In the genomic region with DNA sequence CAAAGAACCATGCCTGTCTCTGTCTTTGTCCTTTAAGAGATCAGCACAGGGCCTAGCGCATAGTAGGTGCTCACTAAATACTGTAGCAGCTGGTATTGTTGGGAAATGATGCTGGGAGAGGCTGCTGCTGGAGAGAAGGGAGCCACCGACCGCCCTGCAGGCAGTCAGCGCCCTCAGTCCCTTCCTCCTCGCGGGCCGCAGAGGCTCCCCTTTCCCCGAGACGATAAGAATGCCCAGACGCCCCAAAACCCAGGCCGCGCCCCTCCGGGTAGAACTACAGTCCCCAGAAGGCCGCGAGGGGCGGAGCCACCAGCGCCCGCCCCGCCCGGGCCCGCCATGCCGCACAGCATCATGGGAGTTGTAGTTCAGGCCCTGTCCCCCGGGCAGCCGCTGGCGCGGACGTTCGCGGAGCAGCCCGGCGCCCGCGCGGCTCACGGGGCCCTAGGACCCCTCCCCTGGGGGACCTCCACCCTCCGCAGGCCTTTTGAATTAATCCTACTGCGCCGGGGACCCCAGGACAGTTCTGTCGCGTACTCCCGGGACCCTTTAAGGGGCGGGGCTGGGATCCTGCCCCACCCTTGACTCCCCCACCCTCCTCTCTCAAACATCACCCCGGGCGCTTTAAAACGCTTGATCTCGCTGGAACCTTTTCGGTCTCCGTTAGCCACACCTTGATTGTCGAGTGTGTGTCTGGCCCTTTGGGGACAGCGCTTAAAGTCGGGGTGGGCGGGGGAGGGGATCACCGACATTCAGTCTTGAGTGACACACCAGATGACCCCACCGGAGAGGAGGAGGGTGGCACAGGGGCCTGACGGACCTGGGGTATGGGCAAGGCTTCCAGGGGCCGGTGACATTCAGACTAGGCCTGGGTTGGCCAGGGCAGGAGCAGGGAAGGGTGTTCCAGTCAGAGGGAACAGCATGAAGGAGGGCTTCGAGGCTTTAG, we compare ENCODE assay signal across 8 cellular contexts. TPM values are rescaled to one million over a fixed set of nuclear protein-coding genes. Genes with fewer than 3 reads are reported as not detected.
A peak's percentile ranks its signal among the peaks of the same experiment; 100 is the strongest.
DNase-seq lines count a peak whose midpoint lies in the region; ATAC-seq, FAIRE-seq and TF ChIP-seq lines count a peak whose summit lies in the region.

No MANE protein-coding gene starts in this region.

- FAIRE-seq in RCC 7860 (lab: Jason Lieb, UNC): no peak

- CTCF ChIA-PET in naive thymus-derived CD4-positive, alpha-beta T cell (lab: Charles Lee): interaction anchor here (0.5 to 0.6 kb wide), 2 partner anchors 15 to 358 kb away, joined by 3 read pairs; no protein-coding TSS in a partner anchor

- H3K27ac Mint-ChIP-seq in naive thymus-derived CD4-positive, alpha-beta T cell: peak overlapping the region in 8 of 9 donors; percentile 64 to 91 (median 84)

- H3K27me3 ChIP-seq in fibroblast of lung (ENCODE audit: control insufficient read depth, insufficient read depth, low read length): no peaks in the 10 kb centered on the region
- no peaks in the 10 kb centered on the region for H3K27me3 ChIP-seq in naive thymus-derived CD4-positive, alpha-beta T cell (ENCODE audit: control insufficient read depth in 2 of 2, insufficient read depth in 2 of 2, low read length in 2 of 2)

- no peaks in the 10 kb centered on the region for H3K9me3 ChIP-seq in fibroblast of lung (ENCODE audit: control insufficient read depth, insufficient read depth, low read depth, low read length)
- no peaks in the 10 kb centered on the region for H3K9me3 ChIP-seq in naive thymus-derived CD4-positive, alpha-beta T cell (ENCODE audit: control insufficient read depth in 2 of 3, low read length in 3 of 3)

- no peaks in the 10 kb centered on the region for H3K36me3 ChIP-seq in fibroblast of lung (ENCODE audit: control insufficient read depth, insufficient read depth, low read length)
- H3K36me3 ChIP-seq in naive thymus-derived CD4-positive, alpha-beta T cell (ENCODE audit: control insufficient read depth in 2 of 3, insufficient read depth in 3 of 3, low read length in 3 of 3): no peaks in the 10 kb centered on the region

- peak; percentile 89 for ATAC-seq in GM19035 (IDR thresholded peaks at IDR 0.05; ENCODE audit: unreplicated experiment)
- ATAC-seq in HG03520 (IDR thresholded peaks at IDR 0.05; ENCODE audit: unreplicated experiment): peak; percentile 69
- peak; percentile 99 for ATAC-seq in naive thymus-derived CD4-positive, alpha-beta T cell

- intact Hi-C loops in naive thymus-derived CD4-positive, alpha-beta T cell (cut with micrococcal nuclease): loop anchor here (1.0 to 10.0 kb wide), 7 partner anchors 25 to 122 kb away; a partner anchor contains a TSS

- peaks cover 0 to 11% (median 0%) of the 10 kb centered on the region in 5 donors for H3K27me3 Mint-ChIP-seq in naive thymus-derived CD4-positive, alpha-beta T cell

- H3K4me1 ChIP-seq in fibroblast of lung (ENCODE audit: control insufficient read depth, extremely low read depth, insufficient read depth, low read length): peaks cover 7% of the 10 kb centered on the region
- peaks cover 21 to 23% of the 10 kb centered on the region in 2 donors for H3K4me1 ChIP-seq in naive thymus-derived CD4-positive, alpha-beta T cell (ENCODE audit: control insufficient read depth in 2 of 2, insufficient read depth in 2 of 2, low read length in 2 of 2)

- no peaks in the 10 kb centered on the region for H3K79me2 ChIP-seq in fibroblast of lung (ENCODE audit: control insufficient read depth, insufficient read depth, low read length)

- H3K27ac ChIP-seq in fibroblast of lung (ENCODE audit: insufficient read depth, low read length): peak overlapping the region; percentile 85
- peak overlapping the region; percentile 83 for H3K27ac ChIP-seq in naive thymus-derived CD4-positive, alpha-beta T cell (ENCODE audit: low read depth, low read length)

- POLR2A ChIA-PET in naive thymus-derived CD4-positive, alpha-beta T cell (lab: Charles Lee): interaction anchor here (7.4 kb wide), 1 partner anchor 33 kb away, joined by 58 read pairs; no protein-coding TSS in a partner anchor

- H3K4me2 ChIP-seq in fibroblast of lung (ENCODE audit: extremely low read depth, insufficient read depth, low read length): peak overlapping the region; percentile 62

- TF ChIP-seq CTCF in AG09319 (IDR thresholded peaks at IDR 0.05; ENCODE audit: low read depth, low read length) (no peak), fibroblast of lung (conservative IDR thresholded peaks at IDR 0.05 in 1 of 2, IDR thresholded peaks at IDR 0.05 in 1 of 2; ENCODE audit: low read depth in 1 of 2, low read length in 2 of 2) (no peak)

- H3K9ac ChIP-seq in fibroblast of lung (ENCODE audit: insufficient read depth, low read length): peak overlapping the region; percentile 88

- H3K4me3 Mint-ChIP-seq in naive thymus-derived CD4-positive, alpha-beta T cell: peak overlapping the region; percentile 64 to 82 (median 74)

- H3K4me1 Mint-ChIP-seq in naive thymus-derived CD4-positive, alpha-beta T cell: peaks cover 13 to 26% (median 20%) of the 10 kb centered on the region in 7 donors

- H3K4me3 ChIP-seq in fibroblast of lung (replicated peaks in 1 of 4; ENCODE audit: control extremely low read depth in 1 of 4, insufficient read depth in 1 of 4, low read depth in 3 of 4, low read length in 4 of 4): peak overlapping the region; percentile 48 to 76 (median 60)
- peak overlapping the region; percentile 77 for H3K4me3 ChIP-seq in naive thymus-derived CD4-positive, alpha-beta T cell (ENCODE audit: low read length)

- H2AFZ ChIP-seq in fibroblast of lung (ENCODE audit: low read length): peak overlapping the region; percentile 64

- peaks cover 0 to 2% (median 0%) of the 10 kb centered on the region in 11 donors for H3K9me3 Mint-ChIP-seq in naive thymus-derived CD4-positive, alpha-beta T cell

- H3K36me3 Mint-ChIP-seq in naive thymus-derived CD4-positive, alpha-beta T cell: peaks cover 0 to 5% (median 0%) of the 10 kb centered on the region in 5 donors

- no peaks in the 10 kb centered on the region for H4K20me1 ChIP-seq in fibroblast of lung (ENCODE audit: control insufficient read depth, extremely low read depth, insufficient read depth, low read length)

- DNase-seq in AG09319 (ENCODE audit: extremely low read depth, low read depth) (peak; percentile 25), RCC 7860 (ENCODE audit: low spot score) (peak; percentile 31), activated T-helper 1 cell treated with Interleukin-2 at 50 U/mL for 16 hours (ENCODE audit: low read depth) (peak; percentile 85), fibroblast of lung (ENCODE audit: low read depth in 2 of 2) (peak; percentile 65 to 74)
- peak; percentile 84 to 96 (median 92) for DNase-seq in naive thymus-derived CD4-positive, alpha-beta T cell
- peak; percentile 81 for DNase-seq in stimulated activated CD8-positive, alpha-beta memory T cell treated with anti-CD3 and anti-CD28 coated beads, Interleukin-7, amount 100 ng/mL, for 48 hours (ENCODE audit: extremely low read depth in 1 of 2, low read depth in 1 of 2)

RNA-seq across cellular contexts. Expression of a gene that starts 24.8 kb away (rescaled TPM):
- total RNA-seq in fibroblast of lung: 71.5 and 97.3 TPM in 2 replicates
- polyA plus RNA-seq in fibroblast of lung: 4.1 and 9.2 TPM in 2 replicates
- polyA plus RNA-seq in fibroblast of lung (2012): 13.6 and 19.5 TPM in 2 replicates
- 4.1 and 7.5 TPM in 2 replicates for polyA minus RNA-seq in fibroblast of lung (ENCODE audit: low replicate concordance)
- total RNA-seq in naive thymus-derived CD4-positive, alpha-beta T cell: 1 to 10 TPM; 3.4 to 6.8 (median 3.8) TPM
- under 1 TPM in 1 of 2 donors, not detected in 1; 0.08 TPM for polyA plus RNA-seq in naive thymus-derived CD4-positive, alpha-beta T cell

Comparison
In these comparisons a context has a peak if more than half of its experiments do, and no peak if none do; other contexts are left out.
1. Peak in every context shown above with its lines: DNase-seq, ATAC-seq, H3K4me3 ChIP-seq and H3K27ac ChIP-seq.
2. DNase-seq: peak in every context shown above with its lines; median percentile 92 in naive thymus-derived CD4-positive, alpha-beta T cell; 85 in activated T-helper 1 cell treated with Interleukin-2 at 50 U/mL for 16 hours; 81 in stimulated activated CD8-positive, alpha-beta memory T cell treated with anti-CD3 and anti-CD28 coated beads, Interleukin-7, amount 100 ng/mL, for 48 hours; 70 in fibroblast of lung; 31 in RCC 7860; 25 in AG09319.